ENCODE assay signal across 3 cellular contexts in the genomic region with DNA sequence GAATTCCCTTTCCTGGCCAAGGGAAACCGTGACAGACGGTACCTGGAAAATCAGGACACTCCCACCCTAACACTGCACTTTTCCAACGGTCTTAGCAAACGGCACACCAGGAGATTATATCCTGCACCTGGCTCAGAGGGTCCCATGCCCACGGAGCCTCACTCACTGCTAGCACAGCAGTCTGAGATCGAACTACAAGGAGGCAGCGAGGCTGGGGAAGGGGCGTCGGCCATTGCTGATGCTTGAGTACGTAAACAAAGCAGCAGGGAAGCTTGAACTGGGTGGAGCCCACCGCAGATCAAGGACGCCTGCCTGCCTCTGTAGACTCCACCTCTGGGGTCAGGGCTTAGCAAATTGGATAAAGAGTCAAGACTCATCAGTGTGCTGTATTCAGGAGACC.
DNase-seq lines count a peak whose midpoint lies in the region; ATAC-seq lines count a peak whose summit lies in the region.
"Not testable (repeated sequence)": the region's sequence is repeated elsewhere in the genome, so short reads cannot be mapped to it uniquely, and the experiment has no call there.

No MANE protein-coding gene starts in this region.

- H3K27me3 ChIP-seq in neuronal stem cell (ENCODE audit: control insufficient read depth in 3 of 3, insufficient read depth in 3 of 3, low read depth in 1 of 3, low read length in 3 of 3) = not testable (repeated sequence)

- WGBS in neuronal stem cell (ENCODE audit: extremely low coverage in 2 of 2, insufficient read length in 2 of 2, insufficient replicate concordance in 1 of 2), 2 donors = no CpG with 5 or more reads among the region's 12 CpGs

- not testable (repeated sequence) for H3K4me3 ChIP-seq in neuronal stem cell (ENCODE audit: low read length in 2 of 2)

- ATAC-seq in Right ventricle myocardium inferior; Right ventricle myocardium superior (ENCODE audit: poor library complexity): not testable (repeated sequence)

- not testable (repeated sequence) for H3K14ac ChIP-seq in neuronal stem cell (ENCODE audit: low read length)

- not testable (repeated sequence) for H3K23ac ChIP-seq in neuronal stem cell (ENCODE audit: low read depth, low read length, poor library complexity)

- H3K79me1 ChIP-seq in neuronal stem cell (ENCODE audit: low read depth, low read length) = not testable (repeated sequence)

- H3K4me2 ChIP-seq in neuronal stem cell (ENCODE audit: insufficient read depth, low read length, poor library complexity, severe bottlenecking) = not testable (repeated sequence)

- H4K8ac ChIP-seq in neuronal stem cell (ENCODE audit: low read depth, low read length) = not testable (repeated sequence)

- H3K9me3 ChIP-seq in neuronal stem cell (replicated peaks in 1 of 2; ENCODE audit: control insufficient read depth in 2 of 2, insufficient read depth in 1 of 2, low read depth in 1 of 2, low read length in 2 of 2) = peaks cover 4 to 12% of the 10 kb centered on the region in 2 donors

- H3K4ac ChIP-seq in neuronal stem cell (ENCODE audit: low read length) = not testable (repeated sequence)

- not testable (repeated sequence) for H2AK5ac ChIP-seq in neuronal stem cell (ENCODE audit: low read depth, low read length)

- not testable (repeated sequence) for H3K18ac ChIP-seq in neuronal stem cell (ENCODE audit: low read length)

- not testable (repeated sequence) for H2BK12ac ChIP-seq in neuronal stem cell (ENCODE audit: low read length)

- peak overlapping the region; percentile 44 for H3K9ac ChIP-seq in neuronal stem cell (ENCODE audit: low read depth, low read length, poor library complexity)

- H2BK15ac ChIP-seq in neuronal stem cell (ENCODE audit: low read length) = not testable (repeated sequence)

- H3K4me1 ChIP-seq in neuronal stem cell (ENCODE audit: control insufficient read depth in 2 of 2, insufficient read depth in 1 of 2, low read depth in 1 of 2, low read length in 2 of 2) = not testable (repeated sequence)

- not testable (repeated sequence) for H2AFZ ChIP-seq in neuronal stem cell (ENCODE audit: low read length)

- intact Hi-C loops in Right ventricle myocardium inferior (cut with DNase I); Right ventricle myocardium superior (cut with DNase I): not testable (repeated sequence)

- peak; percentile 66 for DNase-seq in Right ventricle myocardium inferior (ENCODE audit: missing footprints)
- peak; percentile 37 for DNase-seq in Right ventricle myocardium superior
- not testable (repeated sequence) for DNase-seq in neuronal stem cell (ENCODE audit: low spot score)

- H2BK5ac ChIP-seq in neuronal stem cell (ENCODE audit: low read length) = not testable (repeated sequence)

- not testable (repeated sequence) for H2BK120ac ChIP-seq in neuronal stem cell (ENCODE audit: low read depth, low read length)

- H3K27ac ChIP-seq in neuronal stem cell (replicated peaks; ENCODE audit: low read length) = not testable (repeated sequence)

- peaks cover 4 to 19% of the 10 kb centered on the region in 2 donors for H3K36me3 ChIP-seq in neuronal stem cell (replicated peaks in 1 of 2; ENCODE audit: control insufficient read depth in 2 of 2, insufficient read depth in 2 of 2, low read length in 2 of 2)

- not testable (repeated sequence) for H4K91ac ChIP-seq in neuronal stem cell (ENCODE audit: low read depth, low read length, poor library complexity)
